8 cellular contexts compared by ENCODE assay signal in genomic region chr10:93073539-93074136, GRCh38. TPM values are rescaled to one million over a fixed set of nuclear protein-coding genes. Genes with fewer than 3 reads are reported as not detected.
DNase-seq lines count a peak whose midpoint lies in the region; ATAC-seq and TF ChIP-seq lines count a peak whose summit lies in the region.

Gene CYP26A1 (plus strand): TSS chr10:93073893. CDS start chr10:93073935, 42 bp downstream.

- no peaks in the 10 kb centered on the region for H3K36me3 ChIP-seq in H7 (replicated peaks; ENCODE audit: control insufficient read depth, insufficient read depth, low read length)
- no peaks in the 10 kb centered on the region for H3K36me3 ChIP-seq in RWPE2 (ENCODE audit: low read depth)

- H3K4me1 ChIP-seq in RWPE2 (ENCODE audit: insufficient read depth, poor library complexity, severe bottlenecking): no peaks in the 10 kb centered on the region

- H3K4me3 ChIP-seq in H7 (ENCODE audit: insufficient read depth, low read depth, low read length) (peak within 1 kb of the TSS; percentile 60), RWPE2 (ENCODE audit: severe bottlenecking) (no peak within 1 kb of the TSS), fibroblast of the aortic adventitia (ENCODE audit: low read depth, low read length) (peak within 1 kb of the TSS; percentile 25), retinal pigment epithelial cell (ENCODE audit: low read length) (peak within 1 kb of the TSS; percentile 58)

- ATAC-seq in RWPE2 (ENCODE audit: low read depth) (peak; percentile 26; the same call in 1 of the 3 replicates), GM18858 (IDR thresholded peaks at IDR 0.05; ENCODE audit: unreplicated experiment) (no peak)

- H3K9me3 ChIP-seq in RWPE2 (ENCODE audit: severe bottlenecking): no peaks in the 10 kb centered on the region

- H3K27me3 ChIP-seq in H7 (ENCODE audit: control insufficient read depth, insufficient read depth, low read length) (peaks cover 79% of the 10 kb centered on the region), RWPE2 (ENCODE audit: insufficient read depth, poor library complexity, severe bottlenecking) (peaks cover 70% of the 10 kb centered on the region)

- H3K27ac ChIP-seq in RWPE2 (ENCODE audit: poor library complexity, severe bottlenecking): no peak within 1 kb of the TSS

- DNase-seq in H7: peak; percentile 90
- no peak for DNase-seq in RWPE2 (ENCODE audit: low spot score)
- DNase-seq in fibroblast of the aortic adventitia (ENCODE audit: low read depth): no peak
- no peak for DNase-seq in retinal pigment epithelial cell (ENCODE audit: low read depth)
- DNase-seq in SIG-M5 treated with dmso at 0.1 percent for 504 hours (lab: John Stamatoyannopoulos, UW; ENCODE audit: unreplicated experiment): no peak
- no peak for DNase-seq in COLO829 (ENCODE audit: low spot score)
- no peak for DNase-seq in NCI-H526 treated with DMSO at 0.1 percent for 48 hours (lab: John Stamatoyannopoulos, UW)

- TF ChIP-seq CTCF in RWPE2 (IDR thresholded peaks at IDR 0.05; ENCODE audit: poor library complexity, severe bottlenecking) (no peak), fibroblast of the aortic adventitia (IDR thresholded peaks at IDR 0.05; ENCODE audit: insufficient read depth, low read length) (no peak), retinal pigment epithelial cell (conservative IDR thresholded peaks at IDR 0.05; ENCODE audit: low read depth, low read length) (no peak)

RNA-seq across cellular contexts. Expression of gene CYP26A1, which starts in this region (rescaled TPM):
- 44.4 and 190 TPM in 2 replicates for total RNA-seq in H7 (2014; rRNA removed; shearing (Covaris generic))
- total RNA-seq in fibroblast of the aortic adventitia (ENCODE audit: low replicate concordance): not detected in 2 replicates

Comparison
In these comparisons a context has a peak if more than half of its experiments do, and no peak if none do; other contexts are left out.
1. RNA of gene CYP26A1 (total RNA-seq): 44.4 to 190 TPM in H7; not detected in fibroblast of the aortic adventitia; every median in the first group is over 10 times any median in the second.